Comparison of ENCODE assay signal across 8 cellular contexts in genomic region chr9:131274674-131275331, GRCh38. TPM values are rescaled to one million over a fixed set of nuclear protein-coding genes. Genes with fewer than 3 reads are reported as not detected.
DNase-seq lines count a peak whose midpoint lies in the region; ATAC-seq, FAIRE-seq and TF ChIP-seq lines count a peak whose summit lies in the region.

No MANE protein-coding gene starts in this region.

- peaks cover 36% of the 10 kb centered on the region for H3K27me3 ChIP-seq in gastroesophageal sphincter

- WGBS in gastroesophageal sphincter (ENCODE audit: low coverage in 1 of 2), 2 donors = no CpG with 5 or more reads among the region's 18 CpGs

- TF ChIP-seq POLR2A in Raji (IDR thresholded peaks at IDR 0.05; ENCODE audit: insufficient read depth, low read depth, low read length) (peak; percentile 25; the same call in 1 of the 2 replicates), gastroesophageal sphincter (IDR thresholded peaks at IDR 0.05) (peak in 1 of 2 donors; percentile 13)

- H3K4me1 ChIP-seq in gastroesophageal sphincter = peaks cover 0 to 44% (median 0%) of the 10 kb centered on the region in 3 donors

- FAIRE-seq in GM18507 (lab: Jason Lieb, UNC) = peak; percentile 51

- no peak for TF ChIP-seq CTCF in gastroesophageal sphincter (IDR thresholded peaks at IDR 0.05)

- ATAC-seq in gastroesophageal sphincter (no peak), GM18873 (IDR thresholded peaks at IDR 0.05; ENCODE audit: low FRiP score, unreplicated experiment) (no peak), GM18519 (IDR thresholded peaks at IDR 0.05; ENCODE audit: low FRiP score, unreplicated experiment) (no peak), HG02852 (IDR thresholded peaks at IDR 0.05; ENCODE audit: unreplicated experiment) (no peak)

- DNase-seq in GM18507 (ENCODE audit: extremely low spot score, insufficient read length, low read depth) (no peak), DMS153 (lab: John Stamatoyannopoulos, UW) (no peak)

- peak overlapping the region in 3 of 4 donors; percentile 63 to 79 (median 64) for H3K27ac ChIP-seq in gastroesophageal sphincter
- H3K27ac ChIP-seq in skin epidermis = peak overlapping the region; percentile 22 to 98 (median 84)

- H3K9me3 ChIP-seq in gastroesophageal sphincter = no peaks in the 10 kb centered on the region

- no peak for TF ChIP-seq EP300 in gastroesophageal sphincter (IDR thresholded peaks at IDR 0.05)

- H3K36me3 ChIP-seq in gastroesophageal sphincter = no peaks in the 10 kb centered on the region

- H3K4me3 ChIP-seq in gastroesophageal sphincter (peak overlapping the region; percentile 3 to 76), skin epidermis (peak overlapping the region; percentile 53 to 76 (median 65))

RNA-seq across cellular contexts. Expression of gene FAM78A, which starts 1.5 kb away (rescaled TPM):
- 1 to 10 TPM in 3 of 4 donors, under 1 TPM in 1; 0.78 to 5.4 (median 2.9) TPM for total RNA-seq in gastroesophageal sphincter

RNA-seq across cellular contexts. Expression of gene PLPP7, which starts 14.7 kb away (rescaled TPM):
- 10 to 100 TPM in 3 of 4 donors, 1 to 10 TPM in 1; 9.7 to 21.1 (median 12.0) TPM for total RNA-seq in gastroesophageal sphincter
